ENCODE assay signal across 8 cellular contexts in genomic region chr1:31714442-31715096, GRCh38. TPM values are rescaled to one million over a fixed set of nuclear protein-coding genes. Genes with fewer than 3 reads are reported as not detected.
DNase-seq lines count a peak whose midpoint lies in the region; ATAC-seq and TF ChIP-seq lines count a peak whose summit lies in the region.

No MANE protein-coding gene starts in this region.

- peaks cover 0 to 19% (median 0%) of the 10 kb centered on the region in 11 experiments; a peak in 5 of 22 replicates for H4K20me1 ChIP-seq in BLaER1 treated with 17β-estradiol and CSF1 and Interleukin-3, amounts not matched to agents 10 nM and 100 nM

- no peak overlapping the region for H3K27ac Mint-ChIP-seq in IgD-negative memory B cell
- H3K27ac Mint-ChIP-seq in activated CD4-positive, alpha-beta T cell treated with anti-CD3 and anti-CD28 coated beads, Interleukin-2, amount 10 ng/mL, durations not matched to agents 7 days and 5 days, result no peak overlapping the region
- H3K27ac Mint-ChIP-seq in mesothelial cell of epicardium, result peak overlapping the region; percentile 100

- CTCF ChIA-PET in activated CD4-positive, alpha-beta T cell treated with anti-CD3 and anti-CD28 coated beads, Interleukin-2, amount 10 ng/mL, durations not matched to agents 7 days and 5 days (lab: Charles Lee), result interaction anchor here (1.3 kb wide), 1 partner anchor 18 kb away, joined by 3 read pairs; no protein-coding TSS in a partner anchor

- peak; percentile 15 for DNase-seq in activated CD4-positive, alpha-beta T cell treated with anti-CD3 and anti-CD28 coated beads, Interleukin-2, amount 10 ng/mL, durations not matched to agents 7 days and 5 days
- peak; percentile 40 to 64 for DNase-seq in mesothelial cell of epicardium (ENCODE audit: low spot score in 2 of 2, unreplicated experiment in 2 of 2)
- peak; percentile 70 for DNase-seq in transverse colon
- no peak for DNase-seq in NCI-H69 (lab: John Stamatoyannopoulos, UW)

- ATAC-seq in esophagus mucosa, result peak; percentile 34
- ATAC-seq in HG02610 (IDR thresholded peaks at IDR 0.05; ENCODE audit: unreplicated experiment), result no peak

- H3K4me3 ChIP-seq in BLaER1 treated with 17β-estradiol and CSF1 and Interleukin-3, amounts not matched to agents 10 nM and 100 nM, result peak overlapping the region in 7 of 10 experiments; percentile 21 to 59 (median 27); a peak in 9 of 20 replicates
- H3K4me3 ChIP-seq in transverse colon, result peak overlapping the region in 3 of 4 donors; percentile 20 to 39 (median 26)

- H3K9me3 ChIP-seq in BLaER1 treated with 17β-estradiol and CSF1 and Interleukin-3, amounts not matched to agents 10 nM and 100 nM (replicated peaks in 1 of 11), result no peaks in the 10 kb centered on the region
- no peaks in the 10 kb centered on the region for H3K9me3 ChIP-seq in transverse colon

- H3K9me3 Mint-ChIP-seq in IgD-negative memory B cell (no peaks in the 10 kb centered on the region), mesothelial cell of epicardium (no peaks in the 10 kb centered on the region)
- no peaks in the 10 kb centered on the region for H3K9me3 Mint-ChIP-seq in activated CD4-positive, alpha-beta T cell treated with anti-CD3 and anti-CD28 coated beads, Interleukin-2, amount 10 ng/mL, durations not matched to agents 7 days and 5 days

- no peak for TF ChIP-seq POLR2A in transverse colon (IDR thresholded peaks at IDR 0.05)

- H3K4me1 ChIP-seq in BLaER1 treated with 17β-estradiol and CSF1 and Interleukin-3, amounts not matched to agents 10 nM and 100 nM, result peaks cover 13 to 29% (median 20%) of the 10 kb centered on the region in 10 experiments; a peak in 18 of 20 replicates
- H3K4me1 ChIP-seq in transverse colon, result peaks cover 15 to 43% (median 35%) of the 10 kb centered on the region in 4 donors

- peak overlapping the region; percentile 55 to 87 (median 66) for H3K4me2 ChIP-seq in BLaER1 treated with 17β-estradiol and CSF1 and Interleukin-3, amounts not matched to agents 10 nM and 100 nM

- H3K36me3 Mint-ChIP-seq in IgD-negative memory B cell, result peaks cover 2% of the 10 kb centered on the region
- H3K36me3 Mint-ChIP-seq in activated CD4-positive, alpha-beta T cell treated with anti-CD3 and anti-CD28 coated beads, Interleukin-2, amount 10 ng/mL, durations not matched to agents 7 days and 5 days (ENCODE audit: low read depth), result no peaks in the 10 kb centered on the region
- H3K36me3 Mint-ChIP-seq in mesothelial cell of epicardium, result no peaks in the 10 kb centered on the region

- H3K36me3 ChIP-seq in BLaER1 treated with 17β-estradiol and CSF1 and Interleukin-3, amounts not matched to agents 10 nM and 100 nM, result no peaks in the 10 kb centered on the region
- no peaks in the 10 kb centered on the region for H3K36me3 ChIP-seq in transverse colon

- WGBS in transverse colon (ENCODE audit: low coverage in 1 of 2), 2 donors, result 1% methylated on average over 19 of the region's 39 CpGs; no CpG with 5 or more reads in 1 of the 2 donors

- POLR2A ChIA-PET in activated CD4-positive, alpha-beta T cell treated with anti-CD3 and anti-CD28 coated beads, Interleukin-2, amount 10 ng/mL, durations not matched to agents 7 days and 5 days (lab: Charles Lee), result interaction anchor here (0.7 kb wide), 1 partner anchor 330 kb away, joined by 3 read pairs; no protein-coding TSS in a partner anchor

- peaks cover 26% of the 10 kb centered on the region for H3K27me3 Mint-ChIP-seq in IgD-negative memory B cell
- H3K27me3 Mint-ChIP-seq in activated CD4-positive, alpha-beta T cell treated with anti-CD3 and anti-CD28 coated beads, Interleukin-2, amount 10 ng/mL, durations not matched to agents 7 days and 5 days, result peaks cover 50% of the 10 kb centered on the region
- peaks cover 9% of the 10 kb centered on the region for H3K27me3 Mint-ChIP-seq in mesothelial cell of epicardium (ENCODE audit: low read depth)

- TF ChIP-seq CTCF in mesothelial cell of epicardium (IDR thresholded peaks at IDR 0.05; ENCODE audit: unreplicated experiment) (no peak), transverse colon (IDR thresholded peaks at IDR 0.05) (peak; percentile 19 to 31 (median 21))

- TF ChIP-seq EP300 in transverse colon (IDR thresholded peaks at IDR 0.05; ENCODE audit: low read depth), result no peak

- in situ Hi-C loops in transverse colon (cut with MboI; ENCODE audit: low pct_ligation_motif_present in 1 of 4, low pct_unique_long_range_greater_than_20kb in 1 of 4, low sequenced_read_pairs in 3 of 4), result no loop called here

- H3K9ac ChIP-seq in BLaER1 treated with 17β-estradiol and CSF1 and Interleukin-3, amounts not matched to agents 10 nM and 100 nM, result peak overlapping the region in 5 of 11 experiments; percentile 20 to 45 (median 43); a peak in 7 of 22 replicates

- H3K4me3 Mint-ChIP-seq in IgD-negative memory B cell, result peak overlapping the region; percentile 71 to 92 (median 85)
- H3K4me3 Mint-ChIP-seq in activated CD4-positive, alpha-beta T cell treated with anti-CD3 and anti-CD28 coated beads, Interleukin-2, amount 10 ng/mL, durations not matched to agents 7 days and 5 days, result no peak overlapping the region
- H3K4me3 Mint-ChIP-seq in mesothelial cell of epicardium, result peak overlapping the region; percentile 75

- H3K27me3 ChIP-seq in BLaER1 treated with 17β-estradiol and CSF1 and Interleukin-3, amounts not matched to agents 10 nM and 100 nM, result peaks cover 42 to 84% (median 52%) of the 10 kb centered on the region in 11 experiments
- peaks cover 8% of the 10 kb centered on the region for H3K27me3 ChIP-seq in transverse colon

- peaks cover 7 to 10% (median 9%) of the 10 kb centered on the region in 3 donors for H3K4me1 Mint-ChIP-seq in IgD-negative memory B cell
- H3K4me1 Mint-ChIP-seq in activated CD4-positive, alpha-beta T cell treated with anti-CD3 and anti-CD28 coated beads, Interleukin-2, amount 10 ng/mL, durations not matched to agents 7 days and 5 days, result peaks cover 12% of the 10 kb centered on the region
- peaks cover 64% of the 10 kb centered on the region for H3K4me1 Mint-ChIP-seq in mesothelial cell of epicardium

- intact Hi-C loops in transverse colon (cut with DNase I; ENCODE audit: low total_unique reads), result loop anchor here (5.0 kb wide), 1 partner anchor 47 kb away; no protein-coding TSS in a partner anchor

- peak overlapping the region in 1 of 11 experiments; percentile 18; a peak in 1 of 22 replicates for H3K27ac ChIP-seq in BLaER1 treated with 17β-estradiol and CSF1 and Interleukin-3, amounts not matched to agents 10 nM and 100 nM
- peak overlapping the region; percentile 82 to 92 (median 88) for H3K27ac ChIP-seq in transverse colon

RNA-seq across cellular contexts. Expression of gene COL16A1, which starts 10.8 kb away (rescaled TPM):
- polyA plus RNA-seq in IgD-negative memory B cell, result not detected
- total RNA-seq in activated CD4-positive, alpha-beta T cell treated with anti-CD3 and anti-CD28 coated beads, Interleukin-2, amount 10 ng/mL, durations not matched to agents 7 days and 5 days, result not detected
- total RNA-seq in esophagus mucosa (11.8 TPM), mesothelial cell of epicardium (365 to 389 TPM (median 380 TPM) in 3 replicates), transverse colon (100 to 1,000 TPM in 1 of 4 donors, 10 to 100 TPM in 3; 14.3 to 135 (median 40.1) TPM)

RNA-seq across cellular contexts. Expression of gene ADGRB2, which starts 49.6 kb away (rescaled TPM):
- polyA plus RNA-seq in IgD-negative memory B cell, result 0.97 TPM
- under 1 TPM; 0.27 to 0.31 TPM for total RNA-seq in activated CD4-positive, alpha-beta T cell treated with anti-CD3 and anti-CD28 coated beads, Interleukin-2, amount 10 ng/mL, durations not matched to agents 7 days and 5 days
- total RNA-seq in esophagus mucosa (0.24 TPM), mesothelial cell of epicardium (21.5 to 24.0 TPM (median 21.9 TPM) in 3 replicates), transverse colon (1 to 10 TPM in 2 of 4 donors, under 1 TPM in 1, not detected in 1; 0.55 to 4.2 (median 1.1) TPM)

Comparison
In these comparisons a context has a peak if more than half of its experiments do, and no peak if none do; other contexts are left out.
1. RNA of gene COL16A1, which starts 10.8 kb away (total RNA-seq): 365 to 389 TPM in mesothelial cell of epicardium, 14.3 to 135 TPM in transverse colon and 11.8 TPM in esophagus mucosa (single experiment); not detected in activated CD4-positive, alpha-beta T cell treated with anti-CD3 and anti-CD28 coated beads, Interleukin-2, amount 10 ng/mL, durations not matched to agents 7 days and 5 days; every median in the first group is over 10 times any median in the second.